8 cellular contexts compared by ENCODE assay signal in genomic region chr6:116010400-116011095, GRCh38. TPM values are rescaled to one million over a fixed set of nuclear protein-coding genes. Genes with fewer than 3 reads are reported as not detected.
A peak's percentile ranks its signal among the peaks of the same experiment; 100 is the strongest.
DNase-seq lines count a peak whose midpoint lies in the region; ATAC-seq and TF ChIP-seq lines count a peak whose summit lies in the region.

No MANE protein-coding gene starts in this region.

- CTCF ChIA-PET in T-cell (lab: Charles Lee) = interaction anchor here (1.1 to 2.5 kb wide), 4 partner anchors 74 to 101 kb away, joined by 6 to 16 read pairs (median 9); no protein-coding TSS in a partner anchor

- no peak overlapping the region for H3K4me3 ChIP-seq in NB4 (ENCODE audit: low read depth, low read length)

- DNase-seq in GM04504 (ENCODE audit: low read depth) (peak; percentile 44), H4 (ENCODE audit: low spot score) (peak; percentile 45), NB4 (ENCODE audit: low read depth) (peak; percentile 58), T-cell (peak in 30 of 34 experiments; percentile 1 to 44 (median 20)), immature natural killer cell (peak; percentile 6 to 27 (median 19)), cerebellar nuclear complex (lab: John Stamatoyannopoulos, UW) (no peak)
- peak; percentile 22 for DNase-seq in stimulated activated CD4-positive, alpha-beta T cell treated with anti-CD3 and anti-CD28 coated beads, Interleukin-12 subunit alpha, Interleukin-12 subunit beta, amount 100 ng/mL, for 4 hours

- TF ChIP-seq CTCF in NB4 (IDR thresholded peaks at IDR 0.05; ENCODE audit: low read depth, low read length) (peak; percentile 93), brain (conservative IDR thresholded peaks at IDR 0.05) (peak; percentile 79 to 91)

- peaks cover 10 to 20% of the 10 kb centered on the region in 2 donors for H3K27me3 Mint-ChIP-seq in T-cell
- H3K27me3 Mint-ChIP-seq in brain = no peaks in the 10 kb centered on the region
- peaks cover 0 to 2% (median 0%) of the 10 kb centered on the region in 3 donors for H3K27me3 Mint-ChIP-seq in immature natural killer cell (ENCODE audit: low read depth in 3 of 3)

- POLR2A ChIA-PET in T-cell (lab: Charles Lee) = interaction anchor here in 1 of 2 donors (0.5 to 0.6 kb wide), 2 partner anchors 86 to 87 kb away, joined by 3 to 5 read pairs; no protein-coding TSS in a partner anchor

- peaks cover 0 to 6% (median 4%) of the 10 kb centered on the region in 3 donors for H3K4me1 Mint-ChIP-seq in T-cell
- H3K4me1 Mint-ChIP-seq in brain = peaks cover 26% of the 10 kb centered on the region
- H3K4me1 Mint-ChIP-seq in immature natural killer cell = no peaks in the 10 kb centered on the region

- ATAC-seq in T-cell (replicated peaks in 1 of 4) = peak in 1 of 4 experiments; percentile 38

- H3K27ac Mint-ChIP-seq in T-cell (no peak overlapping the region), brain (peak overlapping the region in 1 of 5 experiments; percentile 63), immature natural killer cell (no peak overlapping the region)

- H3K4me3 Mint-ChIP-seq in T-cell = no peak overlapping the region
- no peak overlapping the region for H3K4me3 Mint-ChIP-seq in brain
- no peak overlapping the region for H3K4me3 Mint-ChIP-seq in immature natural killer cell

- no peaks in the 10 kb centered on the region for H3K36me3 Mint-ChIP-seq in T-cell
- no peaks in the 10 kb centered on the region for H3K36me3 Mint-ChIP-seq in brain
- H3K36me3 Mint-ChIP-seq in immature natural killer cell = no peaks in the 10 kb centered on the region

- TF ChIP-seq POLR2A in NB4 (IDR thresholded peaks at IDR 0.05; ENCODE audit: extremely low read depth, insufficient read length) = no peak

- H3K9me3 Mint-ChIP-seq in T-cell (no peaks in the 10 kb centered on the region), brain (no peaks in the 10 kb centered on the region), immature natural killer cell (no peaks in the 10 kb centered on the region)

RNA-seq across cellular contexts. Expression of gene FRK, which starts 50.1 kb away (rescaled TPM):
- total RNA-seq in H4 (2014; rRNA removed; shearing (Covaris generic)) = 0.21 and 0.39 TPM in 2 replicates
- under 1 TPM; 0.02 to 0.07 (median 0.06) TPM for total RNA-seq in T-cell
- 0.19 TPM for polyA plus RNA-seq in brain (ENCODE audit: insufficient read depth, low read depth, low replicate concordance)
- polyA plus RNA-seq in immature natural killer cell = not detected

Comparison
In these comparisons a context has a peak if more than half of its experiments do, and no peak if none do; other contexts are left out.
1. DNase-seq: peak in GM04504 (single experiment), H4 (single experiment), NB4 (single experiment), T-cell (30 of 34), immature natural killer cell (3 of 3) and stimulated activated CD4-positive, alpha-beta T cell treated with anti-CD3 and anti-CD28 coated beads, Interleukin-12 subunit alpha, Interleukin-12 subunit beta, amount 100 ng/mL, for 4 hours (single experiment); none in cerebellar nuclear complex (0 of 2).